In genomic region chr2:102361632-102362241, GRCh38 we compare ENCODE assay signal across 15 cellular contexts. TPM values are rescaled to one million over a fixed set of nuclear protein-coding genes. Genes with fewer than 3 reads are reported as not detected.
DNase-seq lines count a peak whose midpoint lies in the region; ATAC-seq, FAIRE-seq and TF ChIP-seq lines count a peak whose summit lies in the region.
"Had no signal": no experiment of that assay in that cellular context is flagged by ENCODE, and none has a peak within 500 bp of the region (broad histone marks: within the 10 kb centered on the region; RNA-seq: fewer than 3 reads in every experiment).

No MANE protein-coding gene starts in this region.

- peak overlapping the region; percentile 83 for H3K27ac Mint-ChIP-seq in stimulated activated naive CD8-positive, alpha-beta T cell treated with anti-CD3 and anti-CD28 coated beads, Interleukin-15, Interleukin-2, amounts not matched to agents 100 ng/mL and 50 ng/mL, for 24 hours
- H3K27ac Mint-ChIP-seq in stimulated activated naive CD8-positive, alpha-beta T cell treated with anti-CD3 and anti-CD28 coated beads, Interleukin-15, amount 100 ng/mL, for 72 hours = peak overlapping the region in 1 of 2 donors; percentile 43
- peak overlapping the region; percentile 68 for H3K27ac Mint-ChIP-seq in T-helper 17 cell

- H3K14ac ChIP-seq in H1 (ENCODE audit: insufficient read length) = no peak overlapping the region

- H3K36me3 ChIP-seq in H1 (ENCODE audit: control insufficient read depth in 2 of 4, insufficient read depth in 4 of 4, low read length in 3 of 4) = no peaks in the 10 kb centered on the region
- peaks cover 0 to 5% of the 10 kb centered on the region in 2 donors for H3K36me3 ChIP-seq in gastroesophageal sphincter
- H3K36me3 ChIP-seq: BE2C, MG63, SJCRH30 had no signal

- H4K91ac ChIP-seq in H1 (replicated peaks; ENCODE audit: insufficient read length, low read length) = no peak overlapping the region

- H3K4ac ChIP-seq in H1 (replicated peaks; ENCODE audit: insufficient read length, low read depth, low read length) = no peak overlapping the region

- H3K79me1 ChIP-seq in H1 (ENCODE audit: low read depth, low read length) = no peaks in the 10 kb centered on the region

- H2BK20ac ChIP-seq in H1 (ENCODE audit: low read length) = no peak overlapping the region

- no peak overlapping the region for H3K18ac ChIP-seq in H1 (ENCODE audit: extremely low read depth, low read length)

- H3K4me2 ChIP-seq in H1 (ENCODE audit: insufficient read depth in 1 of 2, low read depth in 2 of 2, low read length in 2 of 2) = no peak overlapping the region
- H3K4me2 ChIP-seq: KMS-11 had no signal

- no peak overlapping the region for H3K23ac ChIP-seq in H1 (ENCODE audit: insufficient read length)

- peak overlapping the region in 1 of 4 experiments; percentile 18; a peak in 1 of 7 replicates for H3K9ac ChIP-seq in H1 (replicated peaks in 1 of 4; ENCODE audit: extremely low read depth in 1 of 4, low read depth in 3 of 4, low read length in 3 of 4)
- H3K9ac ChIP-seq: KMS-11 had no signal

- FAIRE-seq in H1 (lab: Jason Lieb, UNC) = no peak
- FAIRE-seq: H54 had no signal

- no peak overlapping the region for H2BK5ac ChIP-seq in H1 (ENCODE audit: low read depth, low read length)

- CTCF ChIA-PET in H1 (lab: Charles Lee; ENCODE audit: partially characterized antibody) = interaction anchor here (0.6 to 1.6 kb wide), 2 partner anchors 21 to 87 kb away, joined by 3 to 4 read pairs; no protein-coding TSS in a partner anchor

- peaks cover 30% of the 10 kb centered on the region for H3K9me3 Mint-ChIP-seq in stimulated activated naive CD8-positive, alpha-beta T cell treated with anti-CD3 and anti-CD28 coated beads, Interleukin-15, Interleukin-2, amounts not matched to agents 100 ng/mL and 50 ng/mL, for 24 hours
- peaks cover 35 to 42% of the 10 kb centered on the region in 2 donors for H3K9me3 Mint-ChIP-seq in stimulated activated naive CD8-positive, alpha-beta T cell treated with anti-CD3 and anti-CD28 coated beads, Interleukin-15, amount 100 ng/mL, for 72 hours

- no peak overlapping the region for H2BK120ac ChIP-seq in H1 (replicated peaks; ENCODE audit: low read depth, low read length)

- H3K9me3 ChIP-seq in T-helper 17 cell (ENCODE audit: control insufficient read depth, low read length, poor library complexity, severe bottlenecking) = peaks cover 5% of the 10 kb centered on the region
- peaks cover 19% of the 10 kb centered on the region in 2 experiments for H3K9me3 ChIP-seq in H1 (ENCODE audit: insufficient read depth in 2 of 2, low read depth in 1 of 2, low read length in 1 of 2)
- H3K9me3 ChIP-seq in gastroesophageal sphincter = peaks cover 0 to 16% (median 0%) of the 10 kb centered on the region in 3 donors
- H3K9me3 ChIP-seq: BE2C, SJCRH30 had no signal

- H3K27me3 ChIP-seq in H1 (replicated peaks in 1 of 4; ENCODE audit: control insufficient read depth in 3 of 4, extremely low read depth in 1 of 4, insufficient read depth in 3 of 4, low read length in 3 of 4) = peaks cover under 1 to 3% (median 1%) of the 10 kb centered on the region in 4 experiments; a peak in 5 of 7 replicates
- no peaks in the 10 kb centered on the region for H3K27me3 ChIP-seq in gastroesophageal sphincter
- H3K27me3 ChIP-seq: BE2C, MG63 had no signal

- no peak overlapping the region for H4K5ac ChIP-seq in H1 (ENCODE audit: insufficient read length, low read depth, low read length)

- H3K79me2 ChIP-seq in H1 (ENCODE audit: control insufficient read depth in 1 of 2, insufficient read depth in 2 of 2, low read length in 2 of 2) = no peaks in the 10 kb centered on the region

- no peak overlapping the region for H3K4me3 Mint-ChIP-seq in stimulated activated naive CD8-positive, alpha-beta T cell treated with anti-CD3 and anti-CD28 coated beads, Interleukin-15, Interleukin-2, amounts not matched to agents 100 ng/mL and 50 ng/mL, for 24 hours
- H3K4me3 Mint-ChIP-seq in stimulated activated naive CD8-positive, alpha-beta T cell treated with anti-CD3 and anti-CD28 coated beads, Interleukin-15, amount 100 ng/mL, for 72 hours = peak overlapping the region in 1 of 2 donors; percentile 69
- no peak overlapping the region for H3K4me3 Mint-ChIP-seq in T-helper 17 cell

- peaks cover 96% of the 10 kb centered on the region for H3K4me1 Mint-ChIP-seq in stimulated activated naive CD8-positive, alpha-beta T cell treated with anti-CD3 and anti-CD28 coated beads, Interleukin-15, Interleukin-2, amounts not matched to agents 100 ng/mL and 50 ng/mL, for 24 hours (ENCODE audit: low read depth)
- H3K4me1 Mint-ChIP-seq in stimulated activated naive CD8-positive, alpha-beta T cell treated with anti-CD3 and anti-CD28 coated beads, Interleukin-15, amount 100 ng/mL, for 72 hours = peaks cover 83% of the 10 kb centered on the region
- H3K4me1 Mint-ChIP-seq in T-helper 17 cell = peaks cover 36% of the 10 kb centered on the region

- H3K27me3 Mint-ChIP-seq in stimulated activated naive CD8-positive, alpha-beta T cell treated with anti-CD3 and anti-CD28 coated beads, Interleukin-15, Interleukin-2, amounts not matched to agents 100 ng/mL and 50 ng/mL, for 24 hours = no peaks in the 10 kb centered on the region
- H3K27me3 Mint-ChIP-seq in stimulated activated naive CD8-positive, alpha-beta T cell treated with anti-CD3 and anti-CD28 coated beads, Interleukin-15, amount 100 ng/mL, for 72 hours = no peaks in the 10 kb centered on the region
- no peaks in the 10 kb centered on the region for H3K27me3 Mint-ChIP-seq in T-helper 17 cell

- no peak for TF ChIP-seq CTCF in H1 (IDR thresholded peaks at IDR 0.05; ENCODE audit: control extremely low read depth in 1 of 3, insufficient read depth in 1 of 3, low read depth in 1 of 3, low read length in 3 of 3)
- no peak for TF ChIP-seq CTCF in gastroesophageal sphincter (IDR thresholded peaks at IDR 0.05)

- POLR2A ChIA-PET in H1 (lab: Charles Lee; ENCODE audit: partially characterized antibody) = no interaction called here

- H2BK12ac ChIP-seq in H1 (ENCODE audit: low read depth, low read length) = no peak overlapping the region

- peak overlapping the region; percentile 49 for H2AFZ ChIP-seq in H1 (ENCODE audit: low read length)

- no peak for ATAC-seq in stimulated activated naive CD8-positive, alpha-beta T cell treated with anti-CD3 and anti-CD28 coated beads, Interleukin-15, amount 100 ng/mL, for 72 hours
- ATAC-seq in T-helper 17 cell = no peak
- no peak for ATAC-seq in gastroesophageal sphincter

- H2BK15ac ChIP-seq in H1 (ENCODE audit: low read length) = no peak overlapping the region

- no peak overlapping the region for H3K56ac ChIP-seq in H1 (replicated peaks; ENCODE audit: insufficient read length, low read depth, low read length)

- 72% methylated on average over 5 of the region's 5 CpGs; no CpG with 5 or more reads in 1 of the 2 experiments for WGBS in H1 (ENCODE audit: extremely low coverage in 1 of 2, insufficient coverage in 1 of 2, insufficient read length in 1 of 2, insufficient replicate concordance in 2 of 2, low coverage in 1 of 2, low lambda C conversion rate in 2 of 2, missing lambda C conversion rate in 1 of 2), 2 experiments
- WGBS in gastroesophageal sphincter (ENCODE audit: low coverage in 1 of 2), 2 donors = 30 to 67% methylated on average over 2 to 3 of the region's 5 CpGs

- DNase-seq in stimulated activated naive CD8-positive, alpha-beta T cell treated with anti-CD3 and anti-CD28 coated beads, Interleukin-15, amount 100 ng/mL, for 72 hours = no peak
- DNase-seq in T-helper 17 cell = no peak
- no peak for DNase-seq in H1 (ENCODE audit: low read depth in 1 of 2, low spot score in 2 of 2)
- no peak for DNase-seq in NCI-H510A treated with DMSO at 0.1 percent for 48 hours (lab: John Stamatoyannopoulos, UW)
- no peak for DNase-seq in glomerular visceral epithelial cell (ENCODE audit: extremely low spot score)
- DNase-seq: BE2C, MG63, NCI-H1105, NCI-H1694 treated with DMSO at 0.1 percent for 48 hours, SJCRH30 had no signal

- no peak for TF ChIP-seq RAD21 in H1 (IDR thresholded peaks at IDR 0.05 in 1 of 2, conservative IDR thresholded peaks at IDR 0.05 in 1 of 2; ENCODE audit: low read depth in 2 of 2, low read length in 2 of 2)

- H3K4me1 ChIP-seq in H1 (replicated peaks in 1 of 4; ENCODE audit: control insufficient read depth in 3 of 4, insufficient read depth in 4 of 4, low read length in 3 of 4) = peaks cover 0 to 4% (median 1%) of the 10 kb centered on the region in 4 experiments; a peak in 1 of 7 replicates
- H3K4me1 ChIP-seq in gastroesophageal sphincter = no peaks in the 10 kb centered on the region
- H3K4me1 ChIP-seq: BE2C, SJCRH30 had no signal

- H3K27ac ChIP-seq in H1 (ENCODE audit: low read depth, low read length) (no peak overlapping the region), gastroesophageal sphincter (no peak overlapping the region)
- H3K27ac ChIP-seq: KMS-11, RWPE1, SJCRH30 had no signal

- H3K23me2 ChIP-seq in H1 (ENCODE audit: low read depth, low read length) = no peaks in the 10 kb centered on the region

- no peak overlapping the region for H4K8ac ChIP-seq in H1 (ENCODE audit: extremely low read depth, insufficient read depth, low read length)

- TF ChIP-seq POLR2A in H1 (IDR thresholded peaks at IDR 0.05; ENCODE audit: control extremely low read depth in 1 of 2, low read depth in 2 of 2, low read length in 2 of 2) = no peak
- TF ChIP-seq POLR2A in gastroesophageal sphincter (IDR thresholded peaks at IDR 0.05) = no peak

- no peak overlapping the region for H2AK5ac ChIP-seq in H1 (ENCODE audit: low read depth, low read length)

- TF ChIP-seq EP300 in H1 (IDR thresholded peaks at IDR 0.05; ENCODE audit: borderline replicate concordance in 1 of 2, low read depth in 2 of 2, low read length in 2 of 2) = no peak
- TF ChIP-seq EP300 in gastroesophageal sphincter (IDR thresholded peaks at IDR 0.05) = no peak

- H4K20me1 ChIP-seq in H1 (replicated peaks in 1 of 2; ENCODE audit: control insufficient read depth in 1 of 2, insufficient read depth in 2 of 2, low read length in 2 of 2) = no peaks in the 10 kb centered on the region

- H3K4me3 ChIP-seq in H1 (ENCODE audit: extremely low read depth in 1 of 4, insufficient read depth in 2 of 4, low read depth in 3 of 4, low read length in 4 of 4) (no peak overlapping the region), gastroesophageal sphincter (no peak overlapping the region)
- H3K4me3 ChIP-seq: MG63, SJCRH30 had no signal

- H3K36me3 Mint-ChIP-seq in stimulated activated naive CD8-positive, alpha-beta T cell treated with anti-CD3 and anti-CD28 coated beads, Interleukin-15, Interleukin-2, amounts not matched to agents 100 ng/mL and 50 ng/mL, for 24 hours (ENCODE audit: low read depth) = peaks cover 85% of the 10 kb centered on the region
- peaks cover 7% of the 10 kb centered on the region for H3K36me3 Mint-ChIP-seq in T-helper 17 cell (ENCODE audit: low read depth)

RNA-seq across cellular contexts. Expression of gene IL18R1, which starts 6.1 kb away (rescaled TPM):
- 10 to 100 TPM; 17.4 to 31.7 TPM for total RNA-seq in T-helper 17 cell
- 0.54 TPM in 1 of 2 replicates, not detected in the other for total RNA-seq in H1 (2021; fragmentation: NEBNext Ultra II Directional; extraction: Animal tissue kit (Norgen Biotek cat#: 25700))
- polyA plus RNA-seq in H1 (2011; rRNA removed) = not detected in 2 replicates
- polyA plus RNA-seq in H1 (2011; cell fraction: cytosol; rRNA removed) = 0.03 TPM
- polyA plus RNA-seq in H1 (2011; cell fraction: nucleus; rRNA removed) = not detected
- 0.09 TPM in 1 of 4 replicates, not detected in the others for polyA plus RNA-seq in H1 (2012, experiment 1 of 2)
- not detected for polyA plus RNA-seq in H1 (2012, experiment 2 of 2)
- 0.12 TPM for polyA plus RNA-seq in H1 (2013, experiment 1 of 2)
- polyA plus RNA-seq in H1 (2013, experiment 2 of 2) = 0.20 TPM
- polyA minus RNA-seq in H1 (2011; rRNA and poly(A)+ RNA removed) = not detected in 2 replicates
- polyA minus RNA-seq in H1 (2011; cell fraction: cytosol; rRNA and poly(A)+ RNA removed) = not detected
- polyA minus RNA-seq in H1 (2011; cell fraction: nucleus; rRNA and poly(A)+ RNA removed) = 2.4 TPM
- total RNA-seq in gastroesophageal sphincter = 10 to 100 TPM in 1 of 4 donors, 1 to 10 TPM in 3; 2.1 to 14.9 (median 5.0) TPM
- total RNA-seq: SJCRH30 had no signal

RNA-seq across cellular contexts. Expression of gene IL1RL1, which starts 50.4 kb away (rescaled TPM):
- under 1 TPM; 0.60 to 0.99 TPM for total RNA-seq in T-helper 17 cell
- total RNA-seq in H1 (2021; fragmentation: NEBNext Ultra II Directional; extraction: Animal tissue kit (Norgen Biotek cat#: 25700)) = not detected in 2 replicates
- not detected in 2 replicates for polyA plus RNA-seq in H1 (2011; rRNA removed)
- polyA plus RNA-seq in H1 (2011; cell fraction: cytosol; rRNA removed) = not detected
- not detected for polyA plus RNA-seq in H1 (2011; cell fraction: nucleus; rRNA removed)
- not detected in 4 replicates for polyA plus RNA-seq in H1 (2012, experiment 1 of 2)
- not detected for polyA plus RNA-seq in H1 (2012, experiment 2 of 2)
- polyA plus RNA-seq in H1 (2013, experiment 1 of 2) = not detected
- polyA plus RNA-seq in H1 (2013, experiment 2 of 2) = not detected
- polyA minus RNA-seq in H1 (2011; rRNA and poly(A)+ RNA removed) = not detected in 2 replicates
- polyA minus RNA-seq in H1 (2011; cell fraction: cytosol; rRNA and poly(A)+ RNA removed) = not detected
- polyA minus RNA-seq in H1 (2011; cell fraction: nucleus; rRNA and poly(A)+ RNA removed) = not detected
- 10 to 100 TPM in 1 of 4 donors, 1 to 10 TPM in 3; 7.1 to 22.6 (median 8.1) TPM for total RNA-seq in gastroesophageal sphincter
- total RNA-seq: SJCRH30 had no signal
